In the genomic region with DNA sequence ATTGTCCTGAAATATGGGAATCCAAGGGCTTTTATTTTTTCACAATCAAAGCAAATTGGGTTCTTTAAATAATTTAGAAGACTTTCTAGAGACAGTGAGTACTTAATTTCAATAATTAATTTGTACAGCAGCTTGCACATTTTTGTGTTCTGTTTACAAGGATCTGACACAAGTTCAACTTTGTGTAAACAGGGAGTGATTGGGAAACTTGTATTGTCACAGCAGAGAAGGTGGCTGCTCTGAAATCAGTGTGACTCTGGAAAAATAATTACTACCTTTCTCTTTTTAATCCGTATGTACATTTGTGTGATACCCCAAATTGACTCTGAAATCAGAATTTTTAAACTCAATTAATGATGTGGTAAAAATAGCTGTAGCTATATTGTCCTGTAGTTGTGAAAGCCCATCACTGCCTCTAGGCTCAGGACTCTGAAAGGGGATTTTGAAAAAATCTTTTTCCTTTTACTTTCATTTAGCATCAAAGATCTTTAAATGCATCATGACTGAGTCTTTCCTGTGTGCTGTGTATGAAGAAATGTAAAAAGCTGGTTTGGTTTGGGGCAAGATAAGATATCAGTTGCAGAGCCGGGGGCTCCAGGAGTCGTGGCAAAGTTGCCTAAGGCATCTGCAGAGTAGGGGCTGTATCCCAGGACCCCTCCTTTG, we compare ENCODE assay signal across 12 cellular contexts. TPM values are rescaled to one million over a fixed set of nuclear protein-coding genes. Genes with fewer than 3 reads are reported as not detected.
DNase-seq lines count a peak whose midpoint lies in the region; ATAC-seq lines count a peak whose summit lies in the region.
"Had no signal": no experiment of that assay in that cellular context is flagged by ENCODE, and none has a peak within 500 bp of the region (broad histone marks: within the 10 kb centered on the region; RNA-seq: fewer than 3 reads in every experiment).

No MANE protein-coding gene starts in this region.

- intact Hi-C loops in aorta (cut with DNase I), result loop anchor here in 1 of 2 donors (2.0 kb wide), 1 partner anchor 414 kb away; no protein-coding TSS in a partner anchor

- H3K36me3 Mint-ChIP-seq in CD8-positive, alpha-beta memory T cell, result no peaks in the 10 kb centered on the region
- no peaks in the 10 kb centered on the region for H3K36me3 Mint-ChIP-seq in naive thymus-derived CD8-positive, alpha-beta T cell
- H3K36me3 Mint-ChIP-seq: T-cell had no signal

- peaks cover 0 to 2% of the 10 kb centered on the region in 2 donors for H3K27me3 Mint-ChIP-seq in CD8-positive, alpha-beta memory T cell
- no peaks in the 10 kb centered on the region for H3K27me3 Mint-ChIP-seq in naive thymus-derived CD8-positive, alpha-beta T cell
- H3K27me3 Mint-ChIP-seq: stimulated activated naive CD8-positive, alpha-beta T cell treated with anti-CD3 and anti-CD28 coated beads, Interleukin-15, Interleukin-2, amounts not matched to agents 100 ng/mL and 50 ng/mL, for 24 hours; T-cell had no signal

- peaks cover 1 to 5% (median 5%) of the 10 kb centered on the region in 3 donors for H3K4me1 Mint-ChIP-seq in CD8-positive, alpha-beta memory T cell
- H3K4me1 Mint-ChIP-seq in naive thymus-derived CD8-positive, alpha-beta T cell, result peaks cover 0 to 16% (median 9%) of the 10 kb centered on the region in 4 donors

- no peaks in the 10 kb centered on the region for H3K9me3 Mint-ChIP-seq in CD8-positive, alpha-beta memory T cell
- no peaks in the 10 kb centered on the region for H3K9me3 Mint-ChIP-seq in naive thymus-derived CD8-positive, alpha-beta T cell
- H3K9me3 Mint-ChIP-seq: stimulated activated naive CD8-positive, alpha-beta T cell treated with anti-CD3 and anti-CD28 coated beads, Interleukin-15, Interleukin-2, amounts not matched to agents 100 ng/mL and 50 ng/mL, for 24 hours; T-cell had no signal

- peak; percentile 78 for ATAC-seq in GM19043 (IDR thresholded peaks at IDR 0.05; ENCODE audit: low read depth, unreplicated experiment)
- peak; percentile 76 for ATAC-seq in HG02763 (IDR thresholded peaks at IDR 0.05; ENCODE audit: unreplicated experiment)
- ATAC-seq in HG03521 (IDR thresholded peaks at IDR 0.05; ENCODE audit: unreplicated experiment), result peak; percentile 74
- ATAC-seq in naive thymus-derived CD8-positive, alpha-beta T cell, result no peak
- no peak for ATAC-seq in aorta (ENCODE audit: low FRiP score)

- H3K27ac ChIP-seq in ACC112 (ENCODE audit: low read depth, low read length) (no peak overlapping the region), aorta (ENCODE audit: low read depth in 1 of 2, low read length in 2 of 2) (no peak overlapping the region)
- H3K27ac ChIP-seq in CD8-positive, alpha-beta memory T cell (ENCODE audit: low read depth, low read length), result no peak overlapping the region

- POLR2A ChIA-PET in CD8-positive, alpha-beta memory T cell (lab: Charles Lee), result no interaction called here
- POLR2A ChIA-PET in naive thymus-derived CD8-positive, alpha-beta T cell (lab: Charles Lee), result no interaction called here

- no peak overlapping the region for H3K27ac Mint-ChIP-seq in CD8-positive, alpha-beta memory T cell
- no peak overlapping the region for H3K27ac Mint-ChIP-seq in naive thymus-derived CD8-positive, alpha-beta T cell
- H3K27ac Mint-ChIP-seq: stimulated activated naive CD8-positive, alpha-beta T cell treated with anti-CD3 and anti-CD28 coated beads, Interleukin-15, Interleukin-2, amounts not matched to agents 100 ng/mL and 50 ng/mL, for 24 hours; T-cell had no signal

- DNase-seq in CD8-positive, alpha-beta memory T cell, result no peak
- DNase-seq in NCI-H524 (lab: John Stamatoyannopoulos, UW), result no peak
- DNase-seq in naive thymus-derived CD8-positive, alpha-beta T cell, result no peak
- DNase-seq in aorta, result no peak
- DNase-seq: activated T-cell treated with anti-CD3 and anti-CD28 coated beads for 4 hours, NCI-H446, T-cell had no signal

- H3K4me1 ChIP-seq in ACC112 (ENCODE audit: control insufficient read depth, insufficient read depth, low read length, unreplicated experiment) (peaks cover 16% of the 10 kb centered on the region), aorta (ENCODE audit: control insufficient read depth in 1 of 2, insufficient read depth in 2 of 2, low read length in 2 of 2) (no peaks in the 10 kb centered on the region)
- H3K4me1 ChIP-seq in CD8-positive, alpha-beta memory T cell (ENCODE audit: insufficient read depth, low read length), result no peaks in the 10 kb centered on the region

- CTCF ChIA-PET in CD8-positive, alpha-beta memory T cell (lab: Charles Lee), result interaction anchor here (1.1 to 2.2 kb wide), 3 partner anchors 11 to 413 kb away, joined by 4 to 16 read pairs (median 5); no protein-coding TSS in a partner anchor

- H3K4me3 Mint-ChIP-seq in CD8-positive, alpha-beta memory T cell, result no peak overlapping the region
- no peak overlapping the region for H3K4me3 Mint-ChIP-seq in naive thymus-derived CD8-positive, alpha-beta T cell
- H3K4me3 Mint-ChIP-seq: stimulated activated naive CD8-positive, alpha-beta T cell treated with anti-CD3 and anti-CD28 coated beads, Interleukin-15, Interleukin-2, amounts not matched to agents 100 ng/mL and 50 ng/mL, for 24 hours; T-cell had no signal

- WGBS in aorta, 2 donors, result 52 to 54% methylated on average over 3 of the region's 3 CpGs

- peak overlapping the region; percentile 36 for H2AFZ ChIP-seq in ACC112 (ENCODE audit: low read length, unreplicated experiment)

- H3K27me3 ChIP-seq in ACC112 (ENCODE audit: insufficient read depth, low read length), result 0 out of 2 replicates have a peak, but pooled peaks cover 5% of the 10 kb centered on the region
- H3K27me3 ChIP-seq in CD8-positive, alpha-beta memory T cell (ENCODE audit: insufficient read depth, low read length, poor library complexity, severe bottlenecking), result no peaks in the 10 kb centered on the region
- H3K27me3 ChIP-seq in aorta (ENCODE audit: control insufficient read depth in 1 of 2, insufficient read depth in 2 of 2, low read length in 1 of 2), result no peaks in the 10 kb centered on the region

- H3K79me2 ChIP-seq in ACC112 (ENCODE audit: control insufficient read depth, insufficient read depth, low read length, unreplicated experiment), result no peaks in the 10 kb centered on the region

- H3K4me3 ChIP-seq in ACC112 (ENCODE audit: low read depth, low read length) (peak overlapping the region; percentile 58), aorta (ENCODE audit: low read length in 2 of 2) (no peak overlapping the region)
- no peak overlapping the region for H3K4me3 ChIP-seq in CD8-positive, alpha-beta memory T cell (ENCODE audit: low read length)

- no peaks in the 10 kb centered on the region for H3K36me3 ChIP-seq in ACC112 (ENCODE audit: insufficient read depth, low read length)
- H3K36me3 ChIP-seq in CD8-positive, alpha-beta memory T cell (ENCODE audit: insufficient read depth, low read length), result no peaks in the 10 kb centered on the region
- H3K36me3 ChIP-seq in aorta (ENCODE audit: control insufficient read depth in 1 of 2, insufficient read depth in 2 of 2, low read length in 1 of 2), result no peaks in the 10 kb centered on the region

- no peaks in the 10 kb centered on the region for H3K9me3 ChIP-seq in CD8-positive, alpha-beta memory T cell (ENCODE audit: low read length)
- H3K9me3 ChIP-seq in aorta (ENCODE audit: control insufficient read depth, low read length), result no peaks in the 10 kb centered on the region

RNA-seq across cellular contexts. Expression of gene MFSD1, which starts 45.1 kb away (rescaled TPM):
- total RNA-seq in CD8-positive, alpha-beta memory T cell, result 10 to 100 TPM; 25.3 to 26.4 TPM
- polyA plus RNA-seq in CD8-positive, alpha-beta memory T cell, result 53.0 TPM
- total RNA-seq in naive thymus-derived CD8-positive, alpha-beta T cell, result 10 to 100 TPM; 28.8 to 30.3 TPM
- 10 to 100 TPM; 41.0 to 56.0 (median 52.2) TPM for polyA plus RNA-seq in naive thymus-derived CD8-positive, alpha-beta T cell
- total RNA-seq in aorta, result 10 to 100 TPM; 71.5 to 81.0 TPM
- 10 to 100 TPM; 44.9 to 63.5 TPM for polyA plus RNA-seq in aorta

Comparison
In these comparisons a context has a peak if more than half of its experiments do, and no peak if none do; other contexts are left out.
1. ATAC-seq: peak in GM19043 (single experiment), HG02763 (single experiment) and HG03521 (single experiment); none in naive thymus-derived CD8-positive, alpha-beta T cell (0 of 2) and aorta (single experiment).